In the genomic region with DNA sequence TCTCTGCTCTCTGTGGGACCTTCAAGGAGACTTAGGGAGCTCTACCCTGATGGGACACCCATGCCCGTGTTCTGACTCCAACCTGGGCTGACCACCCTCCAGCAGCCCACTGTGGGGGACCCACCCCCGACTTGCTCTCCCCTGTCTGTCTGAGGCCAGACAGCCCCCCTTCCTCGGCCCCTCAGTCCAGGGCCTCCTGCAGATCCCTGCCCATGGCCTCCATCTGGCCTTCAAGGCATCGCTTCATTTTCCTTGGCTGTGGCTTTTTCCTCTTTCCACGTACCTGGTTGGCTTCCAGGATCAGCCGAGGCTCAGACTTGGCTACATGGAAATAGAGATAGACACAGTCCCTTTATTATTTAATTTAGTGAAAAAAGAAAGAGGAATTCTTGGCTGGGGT, we compare ENCODE assay signal across 23 cellular contexts.
"Had no signal": no experiment of that assay in that cellular context is flagged by ENCODE, and none has a peak within 500 bp of the region (broad histone marks: within the 10 kb centered on the region; RNA-seq: fewer than 3 reads in every experiment).

No MANE protein-coding gene starts in this region.

- ATAC-seq: left colon; left lung; lower lobe of right lung; naive thymus-derived CD4-positive, alpha-beta T cell; psoas muscle; sciatic nerve; stimulated activated naive B cell treated with anti-CD40 and anti-IgM and Interleukin-4, amounts not matched to agents 10 μg/mL and 1 μg/mL and 100 μg/mL, for 72 hours; stimulated activated naive CD8-positive, alpha-beta T cell treated with anti-CD3 and anti-CD28 coated beads, Interleukin-15, Interleukin-2, amounts not matched to agents 100 U/mL and 50 U/mL, for 24 hours; upper lobe of right lung had no signal

- H3K4me3 Mint-ChIP-seq: mesothelial cell of epicardium; naive thymus-derived CD4-positive, alpha-beta T cell; nephron progenitor cell; neural progenitor cell; stimulated activated naive B cell treated with anti-CD40 and anti-IgM and Interleukin-4, amounts not matched to agents 10 μg/mL and 1 μg/mL and 100 μg/mL, for 72 hours had no signal

- H3K27ac Mint-ChIP-seq: mesothelial cell of epicardium; naive thymus-derived CD4-positive, alpha-beta T cell; nephron progenitor cell; neural progenitor cell; stimulated activated naive B cell treated with anti-CD40 and anti-IgM and Interleukin-4, amounts not matched to agents 10 μg/mL and 1 μg/mL and 100 μg/mL, for 72 hours had no signal

- DNase-seq: heart right ventricle; kidney glomerular epithelial cell; left colon; left lung; lower lobe of right lung; mammary epithelial cell; mesenchymal stem cell; naive thymus-derived CD4-positive, alpha-beta T cell; nephron progenitor cell; occipital lobe; psoas muscle; stimulated activated CD4-positive, alpha-beta T cell treated with anti-CD3 and anti-CD28 coated beads, Interleukin-12 subunit alpha, Interleukin-12 subunit beta, amount 100 ng/mL, for 4 hours; stimulated activated CD4-positive, alpha-beta T cell treated with anti-CD3 and anti-CD28 coated beads, Interleukin-15, amount 100 ng/mL, for 24 hours; stimulated activated CD4-positive, alpha-beta T cell treated with anti-CD3 and anti-CD28 coated beads, Interleukin-2, amount 100 ng/mL, for 24 hours; stimulated activated CD4-positive, alpha-beta T cell treated with anti-CD3 and anti-CD28 coated beads, Interleukin-4, amount 100 ng/mL, for 1 hour; stimulated activated naive B cell treated with anti-CD40 and anti-IgM and Interleukin-4, amounts not matched to agents 10 μg/mL and 1 μg/mL and 100 μg/mL, for 72 hours; stimulated activated naive CD8-positive, alpha-beta T cell treated with anti-CD3 and anti-CD28 coated beads, Interleukin-15, Interleukin-2, amounts not matched to agents 100 U/mL and 50 U/mL, for 24 hours; tibial artery; trophoblast cell; upper lobe of right lung had no signal

- H3K4me1 Mint-ChIP-seq: naive thymus-derived CD4-positive, alpha-beta T cell; neural progenitor cell; stimulated activated naive B cell treated with anti-CD40 and anti-IgM and Interleukin-4, amounts not matched to agents 10 μg/mL and 1 μg/mL and 100 μg/mL, for 72 hours had no signal

- H3K36me3 Mint-ChIP-seq: mesothelial cell of epicardium; neural progenitor cell; stimulated activated naive B cell treated with anti-CD40 and anti-IgM and Interleukin-4, amounts not matched to agents 10 μg/mL and 1 μg/mL and 100 μg/mL, for 72 hours had no signal
